21 cellular contexts compared by ENCODE assay signal in genomic region chr1:9920606-9921005, GRCh38. TPM values are rescaled to one million over a fixed set of nuclear protein-coding genes. Genes with fewer than 3 reads are reported as not detected.
DNase-seq lines count a peak whose midpoint lies in the region; ATAC-seq, FAIRE-seq and TF ChIP-seq lines count a peak whose summit lies in the region.
"Had no signal": no experiment of that assay in that cellular context is flagged by ENCODE, and none has a peak within 500 bp of the region (broad histone marks: within the 10 kb centered on the region; RNA-seq: fewer than 3 reads in every experiment).

No MANE protein-coding gene starts in this region.

- CTCF ChIA-PET in H1 (lab: Charles Lee; ENCODE audit: partially characterized antibody) = interaction anchor here (1.3 to 1.7 kb wide), 4 partner anchors 9 to 135 kb away, joined by 3 to 6 read pairs (median 5); no protein-coding TSS in a partner anchor
- CTCF ChIA-PET in activated CD4-positive, alpha-beta memory T cell treated with anti-CD3 and anti-CD28 coated beads, Interleukin-2, amount 10 ng/mL, durations not matched to agents 7 days and 5 days (lab: Charles Lee) = interaction anchor here (0.6 kb wide), 1 partner anchor 101 kb away, joined by 3 read pairs; no protein-coding TSS in a partner anchor

- H3K4me2 ChIP-seq in H9 (ENCODE audit: insufficient read depth, insufficient read length, low read length) = no peak overlapping the region
- H3K4me2 ChIP-seq in H1 (ENCODE audit: insufficient read depth in 1 of 2, low read depth in 2 of 2, low read length in 2 of 2) = no peak overlapping the region
- no peak overlapping the region for H3K4me2 ChIP-seq in neural progenitor cell
- H3K4me2 ChIP-seq: BLaER1 had no signal

- no peak overlapping the region for H3T11ph ChIP-seq in H9 (ENCODE audit: low read length)

- no peak overlapping the region for H4K91ac ChIP-seq in H9 (ENCODE audit: insufficient read length, low read depth, low read length)
- no peak overlapping the region for H4K91ac ChIP-seq in H1 (replicated peaks; ENCODE audit: insufficient read length, low read length)

- H3K27ac ChIP-seq in H9 (ENCODE audit: insufficient read length, low read depth, low read length) (no peak overlapping the region), H1 (ENCODE audit: low read depth, low read length) (no peak overlapping the region), neural progenitor cell (no peak overlapping the region), ovary (no peak overlapping the region)
- H3K27ac ChIP-seq: BLaER1, C4-2B, GM23248 had no signal

- H3K27ac Mint-ChIP-seq in H9 (peak overlapping the region in 2 of 3 experiments; percentile 25 to 68; a peak in 2 of 7 replicates), neural progenitor cell (peak overlapping the region; percentile 78)
- H3K27ac Mint-ChIP-seq in activated CD4-positive, alpha-beta memory T cell treated with anti-CD3 and anti-CD28 coated beads, Interleukin-2, amount 10 ng/mL, durations not matched to agents 7 days and 5 days = no peak overlapping the region
- H3K27ac Mint-ChIP-seq: B cell; CD4-positive, CD25-positive, alpha-beta regulatory T cell; CD8-positive, alpha-beta T cell; HFFc6 had no signal

- H3K27me3 Mint-ChIP-seq in H9 (ENCODE audit: low read depth) (no peaks in the 10 kb centered on the region), neural progenitor cell (ENCODE audit: insufficient read depth, low read depth) (peaks cover 2% of the 10 kb centered on the region)
- no peaks in the 10 kb centered on the region for H3K27me3 Mint-ChIP-seq in activated CD4-positive, alpha-beta memory T cell treated with anti-CD3 and anti-CD28 coated beads, Interleukin-2, amount 10 ng/mL, durations not matched to agents 7 days and 5 days
- H3K27me3 Mint-ChIP-seq: B cell; CD4-positive, CD25-positive, alpha-beta regulatory T cell had no signal

- TF ChIP-seq POLR2A in H1 (IDR thresholded peaks at IDR 0.05; ENCODE audit: control extremely low read depth in 1 of 2, low read depth in 2 of 2, low read length in 2 of 2) = no peak
- TF ChIP-seq POLR2A in ovary (IDR thresholded peaks at IDR 0.05) = no peak

- H2BK15ac ChIP-seq in H9 (ENCODE audit: low read depth, low read length) = no peak overlapping the region
- 0 out of 2 replicates have a peak overlapping the region, but pooled peaks have one; percentile 29 for H2BK15ac ChIP-seq in H1 (ENCODE audit: low read length)

- no peak overlapping the region for H3K4me3 ChIP-seq in H1 (ENCODE audit: extremely low read depth in 1 of 4, insufficient read depth in 2 of 4, low read depth in 3 of 4, low read length in 4 of 4)
- no peak overlapping the region for H3K4me3 ChIP-seq in neural progenitor cell
- no peak overlapping the region for H3K4me3 ChIP-seq in ovary
- H3K4me3 ChIP-seq: BLaER1, GM23248, HAP-1 had no signal

- H2AK5ac ChIP-seq in H9 (ENCODE audit: insufficient read length, low read length) (no peak overlapping the region), H1 (ENCODE audit: low read depth, low read length) (no peak overlapping the region; the same call in 1 of the 2 replicates)

- no peak overlapping the region for H2BK5ac ChIP-seq in H9 (ENCODE audit: insufficient read length, low read length)
- peak overlapping the region; percentile 44; the same call in 1 of the 2 replicates for H2BK5ac ChIP-seq in H1 (ENCODE audit: low read depth, low read length)

- H3K14ac ChIP-seq in H9 (ENCODE audit: insufficient read depth, low read length) = no peak overlapping the region
- H3K14ac ChIP-seq in H1 (ENCODE audit: insufficient read length) = no peak overlapping the region

- H3K36me3 Mint-ChIP-seq in H9 (ENCODE audit: insufficient read depth in 1 of 3, low read depth in 3 of 3) = no peaks in the 10 kb centered on the region
- no peaks in the 10 kb centered on the region for H3K36me3 Mint-ChIP-seq in neural progenitor cell
- H3K36me3 Mint-ChIP-seq in activated CD4-positive, alpha-beta memory T cell treated with anti-CD3 and anti-CD28 coated beads, Interleukin-2, amount 10 ng/mL, durations not matched to agents 7 days and 5 days (ENCODE audit: low read depth) = no peaks in the 10 kb centered on the region
- H3K36me3 Mint-ChIP-seq: CD4-positive, CD25-positive, alpha-beta regulatory T cell; CD8-positive, alpha-beta T cell had no signal

- POLR2A ChIA-PET in H1 (lab: Charles Lee; ENCODE audit: partially characterized antibody) = no interaction called here
- POLR2A ChIA-PET in activated CD4-positive, alpha-beta memory T cell treated with anti-CD3 and anti-CD28 coated beads, Interleukin-2, amount 10 ng/mL, durations not matched to agents 7 days and 5 days (lab: Charles Lee) = no interaction called here

- no peak overlapping the region for H4K8ac ChIP-seq in H9 (replicated peaks; ENCODE audit: insufficient read length, low read depth, low read length)
- no peak overlapping the region for H4K8ac ChIP-seq in H1 (ENCODE audit: extremely low read depth, insufficient read depth, low read length)

- intact Hi-C loops in ovary (cut with DNase I) = no loop called here

- H3K36me3 ChIP-seq in H1 (ENCODE audit: control insufficient read depth in 2 of 4, insufficient read depth in 4 of 4, low read length in 3 of 4) (no peaks in the 10 kb centered on the region), neural progenitor cell (no peaks in the 10 kb centered on the region), ovary (no peaks in the 10 kb centered on the region)
- H3K36me3 ChIP-seq: BLaER1, HAP-1 had no signal

- H3K4ac ChIP-seq in H9 (ENCODE audit: low read depth, low read length) = no peak overlapping the region
- H3K4ac ChIP-seq in H1 (replicated peaks; ENCODE audit: insufficient read length, low read depth, low read length) = no peak overlapping the region

- H3K79me2 ChIP-seq in H9 (ENCODE audit: insufficient read depth, low read length) (no peaks in the 10 kb centered on the region), H1 (ENCODE audit: control insufficient read depth in 1 of 2, insufficient read depth in 2 of 2, low read length in 2 of 2) (no peaks in the 10 kb centered on the region), neural progenitor cell (ENCODE audit: low read depth) (no peaks in the 10 kb centered on the region)

- no peak for ATAC-seq in HG03469 (IDR thresholded peaks at IDR 0.05; ENCODE audit: unreplicated experiment)
- ATAC-seq: CD8-positive, alpha-beta T cell had no signal

- H4K20me1 ChIP-seq in H9 (ENCODE audit: control insufficient read depth, insufficient read depth, insufficient read length) (no peaks in the 10 kb centered on the region), H1 (replicated peaks in 1 of 2; ENCODE audit: control insufficient read depth in 1 of 2, insufficient read depth in 2 of 2, low read length in 2 of 2) (no peaks in the 10 kb centered on the region), neural progenitor cell (ENCODE audit: low read depth) (no peaks in the 10 kb centered on the region)
- H4K20me1 ChIP-seq: BLaER1 had no signal

- H4K5ac ChIP-seq in H9 (ENCODE audit: insufficient read length, low read depth, low read length) (no peak overlapping the region), H1 (ENCODE audit: insufficient read length, low read depth, low read length) (no peak overlapping the region)

- H3K9me3 Mint-ChIP-seq in H9 = no peaks in the 10 kb centered on the region
- H3K9me3 Mint-ChIP-seq in neural progenitor cell = no peaks in the 10 kb centered on the region
- H3K9me3 Mint-ChIP-seq in activated CD4-positive, alpha-beta memory T cell treated with anti-CD3 and anti-CD28 coated beads, Interleukin-2, amount 10 ng/mL, durations not matched to agents 7 days and 5 days = no peaks in the 10 kb centered on the region
- H3K9me3 Mint-ChIP-seq: CD4-positive, CD25-positive, alpha-beta regulatory T cell; CD8-positive, alpha-beta T cell; HFFc6 had no signal

- no peak overlapping the region for H3K18ac ChIP-seq in H9 (ENCODE audit: insufficient read length, low read depth, low read length)
- H3K18ac ChIP-seq in H1 (ENCODE audit: extremely low read depth, low read length) = no peak overlapping the region

- TF ChIP-seq CTCF in H9 (conservative IDR thresholded peaks at IDR 0.05) (no peak), H1 (IDR thresholded peaks at IDR 0.05; ENCODE audit: control extremely low read depth in 1 of 3, insufficient read depth in 1 of 3, low read depth in 1 of 3, low read length in 3 of 3) (no peak), neural progenitor cell (IDR thresholded peaks at IDR 0.05) (no peak), ovary (IDR thresholded peaks at IDR 0.05) (no peak)

- H3K79me1 ChIP-seq in H9 (ENCODE audit: insufficient read depth, low read depth, low read length, poor library complexity, severe bottlenecking) = no peaks in the 10 kb centered on the region
- H3K79me1 ChIP-seq in H1 (ENCODE audit: low read depth, low read length) = no peaks in the 10 kb centered on the region

- H3K27me3 ChIP-seq in H9 (ENCODE audit: insufficient read depth, low read length) (no peaks in the 10 kb centered on the region), H1 (replicated peaks in 1 of 4; ENCODE audit: control insufficient read depth in 3 of 4, extremely low read depth in 1 of 4, insufficient read depth in 3 of 4, low read length in 3 of 4) (no peaks in the 10 kb centered on the region), neural progenitor cell (no peaks in the 10 kb centered on the region), ovary (no peaks in the 10 kb centered on the region)
- H3K27me3 ChIP-seq: BLaER1 had no signal

- H3K56ac ChIP-seq in H9 (ENCODE audit: insufficient read length, low read depth, low read length) (no peak overlapping the region), H1 (replicated peaks; ENCODE audit: insufficient read length, low read depth, low read length) (no peak overlapping the region)

- FAIRE-seq in H1 (lab: Jason Lieb, UNC) = no peak
- no peak for FAIRE-seq in GM19239 (lab: Jason Lieb, UNC)
- FAIRE-seq: G401.6, GM12892 had no signal

- TF ChIP-seq EP300 in H1 (IDR thresholded peaks at IDR 0.05; ENCODE audit: borderline replicate concordance in 1 of 2, low read depth in 2 of 2, low read length in 2 of 2) (no peak), ovary (IDR thresholded peaks at IDR 0.05) (no peak)

- H2BK12ac ChIP-seq in H9 (ENCODE audit: insufficient read length, low read depth, low read length) = no peak overlapping the region
- H2BK12ac ChIP-seq in H1 (ENCODE audit: low read depth, low read length) = no peak overlapping the region

- H3K4me1 ChIP-seq in H9 (ENCODE audit: insufficient read depth, low read length) (peaks cover 3% of the 10 kb centered on the region; the same call in 1 of the 2 replicates), H1 (replicated peaks in 1 of 4; ENCODE audit: control insufficient read depth in 3 of 4, insufficient read depth in 4 of 4, low read length in 3 of 4) (peaks cover 0 to 8% (median 6%) of the 10 kb centered on the region in 4 experiments; a peak in 4 of 7 replicates), neural progenitor cell (peaks cover 32% of the 10 kb centered on the region), ovary (ENCODE audit: insufficient read depth) (no peaks in the 10 kb centered on the region)
- H3K4me1 ChIP-seq: BLaER1, Caco-2, HAP-1 had no signal

- H2AFZ ChIP-seq in H9 (ENCODE audit: low read length) (no peak overlapping the region), H1 (ENCODE audit: low read length) (no peak overlapping the region), neural progenitor cell (replicated peaks) (no peak overlapping the region)
- H2AFZ ChIP-seq: GM23248 had no signal

- H2BK120ac ChIP-seq in H9 (ENCODE audit: low read depth, low read length, poor library complexity, severe bottlenecking) (no peak overlapping the region), H1 (replicated peaks; ENCODE audit: low read depth, low read length) (no peak overlapping the region)

- H2BK20ac ChIP-seq in H9 (ENCODE audit: low read depth, low read length, poor library complexity, severe bottlenecking) (no peak overlapping the region), H1 (ENCODE audit: low read length) (no peak overlapping the region)

- H3K23me2 ChIP-seq in H9 (ENCODE audit: insufficient read length, low read depth, low read length, poor library complexity, severe bottlenecking) = no peaks in the 10 kb centered on the region
- H3K23me2 ChIP-seq in H1 (ENCODE audit: low read depth, low read length) = no peaks in the 10 kb centered on the region

- H3K9me3 ChIP-seq in H9 (ENCODE audit: control insufficient read depth, low read depth, low read length) (no peaks in the 10 kb centered on the region), H1 (ENCODE audit: insufficient read depth in 2 of 2, low read depth in 1 of 2, low read length in 1 of 2) (no peaks in the 10 kb centered on the region), neural progenitor cell (ENCODE audit: low read depth) (no peaks in the 10 kb centered on the region), ovary (no peaks in the 10 kb centered on the region)
- H3K9me3 ChIP-seq: BLaER1, Caco-2, HAP-1 had no signal

- WGBS in H9 (ENCODE audit: extremely low coverage, insufficient read length, low lambda C conversion rate) = no CpG with 5 or more reads among the region's 5 CpGs
- WGBS in H1 (ENCODE audit: extremely low coverage in 1 of 2, insufficient coverage in 1 of 2, insufficient read length in 1 of 2, insufficient replicate concordance in 2 of 2, low coverage in 1 of 2, low lambda C conversion rate in 2 of 2, missing lambda C conversion rate in 1 of 2), 2 experiments = 95% methylated on average over 5 of the region's 5 CpGs; no CpG with 5 or more reads in 1 of the 2 experiments
- WGBS in ovary, 3 donors = 89 to 94% (median 90%) methylated on average over 5 of the region's 5 CpGs

- DNase-seq in H9 (no peak), H1 (ENCODE audit: low read depth in 1 of 2, low spot score in 2 of 2) (no peak), mesenteric fat pad (ENCODE audit: low spot score) (peak; percentile 26), neural progenitor cell (ENCODE audit: low spot score) (no peak), GM19239 (ENCODE audit: insufficient read length, low spot score) (no peak), ovary (no peak)
- DNase-seq in activated CD4-positive, alpha-beta memory T cell treated with anti-CD3 and anti-CD28 coated beads, Interleukin-2, amount 10 ng/mL, durations not matched to agents 7 days and 5 days = no peak
- DNase-seq: Caco-2; CD4-positive, CD25-positive, alpha-beta regulatory T cell; CD8-positive, alpha-beta T cell; DMS153; DND-41; GM23248; HFFc6 had no signal

- TF ChIP-seq RAD21 in H1 (IDR thresholded peaks at IDR 0.05 in 1 of 2, conservative IDR thresholded peaks at IDR 0.05 in 1 of 2; ENCODE audit: low read depth in 2 of 2, low read length in 2 of 2) = no peak

- H3K4me1 Mint-ChIP-seq in H9 = peaks cover 15 to 27% of the 10 kb centered on the region in 2 experiments
- H3K4me1 Mint-ChIP-seq in neural progenitor cell = peaks cover 45% of the 10 kb centered on the region
- peaks cover 3% of the 10 kb centered on the region for H3K4me1 Mint-ChIP-seq in activated CD4-positive, alpha-beta memory T cell treated with anti-CD3 and anti-CD28 coated beads, Interleukin-2, amount 10 ng/mL, durations not matched to agents 7 days and 5 days
- H3K4me1 Mint-ChIP-seq: B cell; CD4-positive, CD25-positive, alpha-beta regulatory T cell had no signal

- H3K23ac ChIP-seq in H9 (ENCODE audit: insufficient read length, low read depth, low read length) = no peak overlapping the region
- H3K23ac ChIP-seq in H1 (ENCODE audit: insufficient read length) = no peak overlapping the region

- H3F3A ChIP-seq in neural progenitor cell (ENCODE audit: low read depth) = peaks cover 29% of the 10 kb centered on the region

- H3K9ac ChIP-seq in H9 (ENCODE audit: extremely low read depth, insufficient read length, low read length) = no peak overlapping the region
- no peak overlapping the region for H3K9ac ChIP-seq in H1 (replicated peaks in 1 of 4; ENCODE audit: extremely low read depth in 1 of 4, low read depth in 3 of 4, low read length in 3 of 4)
- H3K9ac ChIP-seq in neural progenitor cell = no peak overlapping the region
- H3K9ac ChIP-seq: BLaER1, GM23248 had no signal

- no peak overlapping the region; a peak in 1 of 5 replicates for H3K4me3 Mint-ChIP-seq in H9
- no peak overlapping the region for H3K4me3 Mint-ChIP-seq in neural progenitor cell
- H3K4me3 Mint-ChIP-seq in activated CD4-positive, alpha-beta memory T cell treated with anti-CD3 and anti-CD28 coated beads, Interleukin-2, amount 10 ng/mL, durations not matched to agents 7 days and 5 days = no peak overlapping the region
- H3K4me3 Mint-ChIP-seq: B cell; CD4-positive, CD25-positive, alpha-beta regulatory T cell; CD8-positive, alpha-beta T cell; HFFc6 had no signal

RNA-seq across cellular contexts. Expression of gene CTNNBIP1, which starts 10.5 kb away (rescaled TPM):
- total RNA-seq in H9 (2021) (43.0 and 44.4 TPM in 2 replicates), mesenteric fat pad (29.8 TPM), neural progenitor cell (ENCODE audit: low replicate concordance) (68.8 and 96.0 TPM in 2 replicates), ovary (10 to 100 TPM; 16.6 to 28.5 (median 25.9) TPM)
- 46.6 and 49.5 TPM in 2 replicates for total RNA-seq in H1 (2021; fragmentation: NEBNext Ultra II Directional; extraction: Animal tissue kit (Norgen Biotek cat#: 25700))
- polyA plus RNA-seq in H1 (2011; rRNA removed) (40.9 and 48.8 TPM in 2 replicates), ovary (10 to 100 TPM; 10.4 to 18.5 TPM)
- polyA plus RNA-seq in H1 (2011; cell fraction: cytosol; rRNA removed) = 50.8 TPM
- 37.8 TPM for polyA plus RNA-seq in H1 (2011; cell fraction: nucleus; rRNA removed)
- polyA plus RNA-seq in H1 (2012, experiment 1 of 2) = 29.8 to 63.7 TPM (median 56.8 TPM) in 4 replicates
- 31.9 TPM for polyA plus RNA-seq in H1 (2012, experiment 2 of 2)
- polyA plus RNA-seq in H1 (2013, experiment 1 of 2) = 27.0 TPM
- 29.6 TPM for polyA plus RNA-seq in H1 (2013, experiment 2 of 2)
- 21.0 and 32.7 TPM in 2 replicates for polyA minus RNA-seq in H1 (2011; rRNA and poly(A)+ RNA removed)
- polyA minus RNA-seq in H1 (2011; cell fraction: cytosol; rRNA and poly(A)+ RNA removed) = 36.7 TPM
- polyA minus RNA-seq in H1 (2011; cell fraction: nucleus; rRNA and poly(A)+ RNA removed) = 18.3 TPM
- total RNA-seq in activated CD4-positive, alpha-beta memory T cell treated with anti-CD3 and anti-CD28 coated beads, Interleukin-2, amount 10 ng/mL, durations not matched to agents 7 days and 5 days = 10 to 100 TPM; 10.8 to 12.7 TPM

RNA-seq across cellular contexts. Expression of gene LZIC, which starts 22.6 kb away (rescaled TPM):
- total RNA-seq in H9 (2021) (22.9 and 23.6 TPM in 2 replicates), mesenteric fat pad (23.4 TPM), neural progenitor cell (ENCODE audit: low replicate concordance) (37.0 and 60.6 TPM in 2 replicates), ovary (10 to 100 TPM; 21.2 to 54.3 (median 40.2) TPM)
- 20.0 and 20.3 TPM in 2 replicates for total RNA-seq in H1 (2021; fragmentation: NEBNext Ultra II Directional; extraction: Animal tissue kit (Norgen Biotek cat#: 25700))
- polyA plus RNA-seq in H1 (2011; rRNA removed) (2.2 and 4.8 TPM in 2 replicates), ovary (10 to 100 TPM; 24.6 to 61.3 TPM)
- 6.7 TPM for polyA plus RNA-seq in H1 (2011; cell fraction: cytosol; rRNA removed)
- 2.9 TPM for polyA plus RNA-seq in H1 (2011; cell fraction: nucleus; rRNA removed)
- polyA plus RNA-seq in H1 (2012, experiment 1 of 2) = 9.4 to 26.2 TPM (median 12.9 TPM) in 4 replicates
- 4.1 TPM for polyA plus RNA-seq in H1 (2012, experiment 2 of 2)
- polyA plus RNA-seq in H1 (2013, experiment 1 of 2) = 13.9 TPM
- polyA plus RNA-seq in H1 (2013, experiment 2 of 2) = 15.8 TPM
- 6.9 and 7.8 TPM in 2 replicates for polyA minus RNA-seq in H1 (2011; rRNA and poly(A)+ RNA removed)
- 3.5 TPM for polyA minus RNA-seq in H1 (2011; cell fraction: cytosol; rRNA and poly(A)+ RNA removed)
- 8.0 TPM for polyA minus RNA-seq in H1 (2011; cell fraction: nucleus; rRNA and poly(A)+ RNA removed)
- 10 to 100 TPM; 25.2 to 26.5 TPM for total RNA-seq in activated CD4-positive, alpha-beta memory T cell treated with anti-CD3 and anti-CD28 coated beads, Interleukin-2, amount 10 ng/mL, durations not matched to agents 7 days and 5 days

RNA-seq across cellular contexts. Expression of gene NMNAT1, which starts 22.7 kb away (rescaled TPM):
- total RNA-seq in H9 (2021) (2.8 TPM in 2 replicates), mesenteric fat pad (11.9 TPM), neural progenitor cell (ENCODE audit: low replicate concordance) (9.4 and 14.6 TPM in 2 replicates), ovary (1 to 10 TPM; 2.3 to 8.2 (median 5.8) TPM)
- 2.0 and 2.5 TPM in 2 replicates for total RNA-seq in H1 (2021; fragmentation: NEBNext Ultra II Directional; extraction: Animal tissue kit (Norgen Biotek cat#: 25700))
- polyA plus RNA-seq in H1 (2011; rRNA removed) (1.8 and 2.0 TPM in 2 replicates), ovary (10 to 100 TPM in 1 of 2 donors, 1 to 10 TPM in 1; 3.8 to 16.0 TPM)
- polyA plus RNA-seq in H1 (2011; cell fraction: cytosol; rRNA removed) = 2.9 TPM
- 1.3 TPM for polyA plus RNA-seq in H1 (2011; cell fraction: nucleus; rRNA removed)
- 2.7 to 4.7 TPM (median 3.3 TPM) in 4 replicates for polyA plus RNA-seq in H1 (2012, experiment 1 of 2)
- polyA plus RNA-seq in H1 (2012, experiment 2 of 2) = 0.47 TPM
- 2.5 TPM for polyA plus RNA-seq in H1 (2013, experiment 1 of 2)
- 2.0 TPM for polyA plus RNA-seq in H1 (2013, experiment 2 of 2)
- 3.0 and 4.8 TPM in 2 replicates for polyA minus RNA-seq in H1 (2011; rRNA and poly(A)+ RNA removed)
- polyA minus RNA-seq in H1 (2011; cell fraction: cytosol; rRNA and poly(A)+ RNA removed) = 1.3 TPM
- polyA minus RNA-seq in H1 (2011; cell fraction: nucleus; rRNA and poly(A)+ RNA removed) = 1.2 TPM
- 1 to 10 TPM; 5.6 to 6.2 TPM for total RNA-seq in activated CD4-positive, alpha-beta memory T cell treated with anti-CD3 and anti-CD28 coated beads, Interleukin-2, amount 10 ng/mL, durations not matched to agents 7 days and 5 days
